Comparison of ENCODE assay signal across 30 cellular contexts in genomic region chr10:35749230-35749629, GRCh38.
"Had no signal": no experiment of that assay in that cellular context is flagged by ENCODE, and none has a peak within 500 bp of the region (broad histone marks: within the 10 kb centered on the region; RNA-seq: fewer than 3 reads in every experiment).

No MANE protein-coding gene starts in this region.

- H3K27ac Mint-ChIP-seq: naive thymus-derived CD8-positive, alpha-beta T cell; natural killer cell treated with Interleukin-12 subunit alpha and Interleukin-12 subunit beta and Interleukin-15 and Interleukin-18, amount 100 ng/mL, for 72 hours; nephron progenitor cell; stimulated activated memory B cell treated with anti-CD40 and anti-IgM and Interleukin-4, amounts not matched to agents 10 μg/mL and 1 μg/mL and 100 μg/mL, for 72 hours; stimulated activated naive CD8-positive, alpha-beta T cell treated with anti-CD3 and anti-CD28 coated beads, Interleukin-15, amount 100 ng/mL, for 72 hours; type B pancreatic cell had no signal

- H3K4me1 Mint-ChIP-seq: naive thymus-derived CD8-positive, alpha-beta T cell; stimulated activated memory B cell treated with anti-CD40 and anti-IgM and Interleukin-4, amounts not matched to agents 10 μg/mL and 1 μg/mL and 100 μg/mL, for 72 hours; stimulated activated naive CD8-positive, alpha-beta T cell treated with anti-CD3 and anti-CD28 coated beads, Interleukin-15, amount 100 ng/mL, for 72 hours had no signal

- ATAC-seq: naive thymus-derived CD8-positive, alpha-beta T cell; natural killer cell treated with Interleukin-12 subunit alpha and Interleukin-12 subunit beta and Interleukin-15 and Interleukin-18, amount 100 ng/mL, for 72 hours; pancreas; psoas muscle; right cardiac atrium; sciatic nerve; stimulated activated memory B cell treated with anti-CD40 and anti-IgM and Interleukin-4, amounts not matched to agents 10 μg/mL and 1 μg/mL and 100 μg/mL, for 72 hours; stimulated activated naive CD8-positive, alpha-beta T cell treated with anti-CD3 and anti-CD28 coated beads, Interleukin-15, amount 100 ng/mL, for 72 hours; stimulated activated naive CD8-positive, alpha-beta T cell treated with anti-CD3 and anti-CD28 coated beads, Interleukin-15, Interleukin-2, amounts not matched to agents 100 U/mL and 50 U/mL, for 24 hours had no signal

- H3K4me3 Mint-ChIP-seq: naive thymus-derived CD8-positive, alpha-beta T cell; natural killer cell treated with Interleukin-12 subunit alpha and Interleukin-12 subunit beta and Interleukin-15 and Interleukin-18, amount 100 ng/mL, for 72 hours; nephron progenitor cell; neural crest cell; stimulated activated memory B cell treated with anti-CD40 and anti-IgM and Interleukin-4, amounts not matched to agents 10 μg/mL and 1 μg/mL and 100 μg/mL, for 72 hours; stimulated activated naive CD8-positive, alpha-beta T cell treated with anti-CD3 and anti-CD28 coated beads, Interleukin-15, amount 100 ng/mL, for 72 hours; type B pancreatic cell had no signal

- H3K9me3 Mint-ChIP-seq: naive thymus-derived CD8-positive, alpha-beta T cell; natural killer cell treated with Interleukin-12 subunit alpha and Interleukin-12 subunit beta and Interleukin-15 and Interleukin-18, amount 100 ng/mL, for 72 hours; nephron progenitor cell; neural crest cell; stimulated activated memory B cell treated with anti-CD40 and anti-IgM and Interleukin-4, amounts not matched to agents 10 μg/mL and 1 μg/mL and 100 μg/mL, for 72 hours; stimulated activated naive CD8-positive, alpha-beta T cell treated with anti-CD3 and anti-CD28 coated beads, Interleukin-15, amount 100 ng/mL, for 72 hours; type B pancreatic cell had no signal

- H3K27me3 Mint-ChIP-seq: natural killer cell treated with Interleukin-12 subunit alpha and Interleukin-12 subunit beta and Interleukin-15 and Interleukin-18, amount 100 ng/mL, for 72 hours had no signal

- FAIRE-seq: pancreas, urothelium cell line had no signal

- H3K27me3 ChIP-seq: neutrophil, pancreas, spleen, suprapubic skin, testis, tibial artery, transverse colon, vagina had no signal

- H3K4me3 ChIP-seq: pancreas, psoas muscle, skin epidermis, smooth muscle cell, spleen, suprapubic skin, testis, tibial artery, transverse colon, vagina had no signal

- DNase-seq: naive thymus-derived CD8-positive, alpha-beta T cell; nephron progenitor cell; nucleus accumbens; pancreas; psoas muscle; right cardiac atrium; spleen; stimulated activated CD4-positive, alpha-beta T cell treated with anti-CD3 and anti-CD28 coated beads, Interleukin-12 subunit alpha, Interleukin-12 subunit beta, amount 100 ng/mL, for 4 hours; stimulated activated CD4-positive, alpha-beta T cell treated with anti-CD3 and anti-CD28 coated beads, Interleukin-1b, Interleukin-23, amount 100 ng/mL, for 48 hours; stimulated activated CD4-positive, alpha-beta T cell treated with anti-CD3 and anti-CD28 coated beads, Interleukin-4, amount 100 ng/mL, for 1 hour; stimulated activated CD4-positive, alpha-beta T cell treated with anti-CD3 and anti-CD28 coated beads, Interleukin-4, amount 100 ng/mL, for 4 hours; stimulated activated CD8-positive, alpha-beta memory T cell treated with anti-CD3 and anti-CD28 coated beads, Interleukin-4, amount 100 ng/mL, for 48 hours; stimulated activated naive CD4-positive, alpha-beta T cell; stimulated activated naive CD8-positive, alpha-beta T cell treated with anti-CD3 and anti-CD28 coated beads, Interleukin-15, amount 100 ng/mL, for 72 hours; stimulated activated naive CD8-positive, alpha-beta T cell treated with anti-CD3 and anti-CD28 coated beads, Interleukin-15, Interleukin-2, amounts not matched to agents 100 U/mL and 50 U/mL, for 24 hours; substantia nigra; testis; tibial artery; transverse colon had no signal

- H3K27ac ChIP-seq: neutrophil, pancreas, psoas muscle, skin epidermis, spleen, suprapubic skin, testis, tibial artery, transverse colon, vagina had no signal

- H3K36me3 Mint-ChIP-seq: naive thymus-derived CD8-positive, alpha-beta T cell; natural killer cell treated with Interleukin-12 subunit alpha and Interleukin-12 subunit beta and Interleukin-15 and Interleukin-18, amount 100 ng/mL, for 72 hours; stimulated activated memory B cell treated with anti-CD40 and anti-IgM and Interleukin-4, amounts not matched to agents 10 μg/mL and 1 μg/mL and 100 μg/mL, for 72 hours; type B pancreatic cell had no signal

- H3K4me2 ChIP-seq: smooth muscle cell had no signal

- H3K36me3 ChIP-seq: neutrophil, pancreas, spleen, suprapubic skin, tibial artery, transverse colon, vagina had no signal

- H3K9me3 ChIP-seq: neutrophil, pancreas, psoas muscle, spleen, suprapubic skin, testis, tibial artery, transverse colon, vagina had no signal

- H3K4me1 ChIP-seq: pancreas, psoas muscle, spleen, suprapubic skin, testis, tibial artery, transverse colon, vagina had no signal
